12 cellular contexts compared by ENCODE assay signal in the genomic region with DNA sequence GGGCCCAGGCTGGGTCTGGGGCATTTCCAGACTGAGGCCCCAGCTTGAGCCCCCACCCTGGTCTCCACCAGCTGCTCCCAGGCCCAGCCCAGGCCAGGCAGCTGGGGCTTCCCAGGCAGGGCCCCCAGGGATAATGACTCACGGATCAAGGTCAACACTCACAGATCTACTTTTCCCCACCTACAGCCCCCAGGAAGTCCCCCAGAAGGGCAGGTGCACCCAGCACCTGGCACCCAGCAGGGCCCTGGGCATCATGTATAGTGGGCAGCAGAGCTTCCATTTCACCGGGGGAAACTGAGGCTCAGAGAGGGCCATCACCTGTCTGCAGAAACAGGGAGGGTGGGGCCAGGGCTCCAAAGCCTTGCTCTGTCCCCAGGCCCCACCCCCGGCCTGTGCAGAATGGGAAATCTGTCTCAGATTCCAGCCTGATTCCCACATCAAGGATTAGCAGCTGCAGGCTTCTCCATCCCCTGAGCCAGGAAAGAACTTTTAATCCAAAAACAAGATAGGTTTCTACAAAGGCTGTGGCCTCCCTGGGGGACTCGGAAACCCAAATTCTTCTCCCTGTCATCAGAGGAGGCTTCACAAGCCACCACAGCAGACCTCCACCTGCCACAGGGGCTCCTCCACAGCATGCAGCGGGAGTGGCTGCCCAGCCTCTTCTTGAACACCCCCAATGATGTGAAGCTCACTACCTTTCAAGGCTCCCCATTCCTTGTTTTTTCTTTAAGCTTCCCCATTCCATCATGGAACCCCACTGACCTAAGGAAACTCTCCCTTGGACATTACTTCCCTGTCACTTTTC. TPM values are rescaled to one million over a fixed set of nuclear protein-coding genes. Genes with fewer than 3 reads are reported as not detected.
A peak's percentile ranks its signal among the peaks of the same experiment; 100 is the strongest.
DNase-seq lines count a peak whose midpoint lies in the region; ATAC-seq, FAIRE-seq and TF ChIP-seq lines count a peak whose summit lies in the region.
"Had no signal": no experiment of that assay in that cellular context is flagged by ENCODE, and none has a peak within 500 bp of the region (broad histone marks: within the 10 kb centered on the region; RNA-seq: fewer than 3 reads in every experiment).

No MANE protein-coding gene starts in this region.

- no peak for TF ChIP-seq EP300 in esophagus muscularis mucosa (IDR thresholded peaks at IDR 0.05)

- no peak for FAIRE-seq in GM12892 (lab: Jason Lieb, UNC)
- FAIRE-seq: bronchial epithelial cell had no signal

- intact Hi-C loops in esophagus muscularis mucosa (cut with DNase I) = no loop called here

- no peak overlapping the region for H3K4me3 Mint-ChIP-seq in stimulated activated naive CD8-positive, alpha-beta T cell treated with anti-CD3 and anti-CD28 coated beads, Interleukin-15, amount 100 ng/mL, for 72 hours
- H3K4me3 Mint-ChIP-seq: H9, natural killer cell had no signal

- peak; percentile 33 for ATAC-seq in GM18868 (IDR thresholded peaks at IDR 0.05; ENCODE audit: unreplicated experiment)
- ATAC-seq in stimulated activated naive CD8-positive, alpha-beta T cell treated with anti-CD3 and anti-CD28 coated beads, Interleukin-15, amount 100 ng/mL, for 72 hours = peak; percentile 8
- ATAC-seq: natural killer cell had no signal

- no peak overlapping the region for H3K4me3 ChIP-seq in esophagus muscularis mucosa

- no peak for TF ChIP-seq POLR2A in esophagus muscularis mucosa (IDR thresholded peaks at IDR 0.05; ENCODE audit: low read depth)
- TF ChIP-seq POLR2A in GM12892 (IDR thresholded peaks at IDR 0.05; ENCODE audit: low read depth, low read length) = no peak

- H3K27ac ChIP-seq in esophagus muscularis mucosa (replicated peaks in 1 of 4) = peak overlapping the region; percentile 37 to 58 (median 49)

- H3K27me3 ChIP-seq in esophagus muscularis mucosa = no peaks in the 10 kb centered on the region
- H3K27me3 ChIP-seq: Peyer's patch had no signal

- H3K27ac Mint-ChIP-seq in stimulated activated naive CD8-positive, alpha-beta T cell treated with anti-CD3 and anti-CD28 coated beads, Interleukin-15, amount 100 ng/mL, for 72 hours = no peak overlapping the region
- H3K27ac Mint-ChIP-seq: H9 had no signal

- H3K36me3 ChIP-seq in esophagus muscularis mucosa = no peaks in the 10 kb centered on the region
- H3K36me3 ChIP-seq: Peyer's patch had no signal

- H3K27me3 Mint-ChIP-seq in stimulated activated naive CD8-positive, alpha-beta T cell treated with anti-CD3 and anti-CD28 coated beads, Interleukin-15, amount 100 ng/mL, for 72 hours = no peaks in the 10 kb centered on the region

- no peaks in the 10 kb centered on the region for H3K9me3 ChIP-seq in esophagus muscularis mucosa
- H3K9me3 ChIP-seq: Peyer's patch had no signal

- 71% methylated on average over 5 of the region's 5 CpGs for WGBS in esophagus muscularis mucosa

- no peaks in the 10 kb centered on the region for H3K9me3 Mint-ChIP-seq in stimulated activated naive CD8-positive, alpha-beta T cell treated with anti-CD3 and anti-CD28 coated beads, Interleukin-15, amount 100 ng/mL, for 72 hours
- H3K9me3 Mint-ChIP-seq: H9, natural killer cell had no signal

- H3K4me1 ChIP-seq in esophagus muscularis mucosa = peaks cover 42 to 59% (median 50%) of the 10 kb centered on the region in 4 donors

- DNase-seq in LHCN-M2 (ENCODE audit: low read depth) (peak; percentile 79), esophagus muscularis mucosa (ENCODE audit: extremely low spot score) (no peak), GM12892 (ENCODE audit: insufficient read length) (no peak), HuH-7.5 (ENCODE audit: low spot score) (no peak), NCI-H446 (lab: John Stamatoyannopoulos, UW) (no peak)
- no peak for DNase-seq in stimulated activated naive CD8-positive, alpha-beta T cell treated with anti-CD3 and anti-CD28 coated beads, Interleukin-15, amount 100 ng/mL, for 72 hours
- no peak for DNase-seq in stimulated activated CD4-positive, alpha-beta T cell treated with anti-CD3 and anti-CD28 coated beads, Interleukin-4, amount 100 ng/mL, for 4 hours
- DNase-seq: H9, natural killer cell, Peyer's patch had no signal

- TF ChIP-seq CTCF in esophagus muscularis mucosa (IDR thresholded peaks at IDR 0.05) = no peak

- peaks cover 12% of the 10 kb centered on the region for H3K4me1 Mint-ChIP-seq in stimulated activated naive CD8-positive, alpha-beta T cell treated with anti-CD3 and anti-CD28 coated beads, Interleukin-15, amount 100 ng/mL, for 72 hours

RNA-seq across cellular contexts. Expression of a gene that starts 49.8 kb away (rescaled TPM):
- total RNA-seq in LHCN-M2 (2014; rRNA removed) (6.6 and 7.7 TPM in 2 replicates), esophagus muscularis mucosa (10 to 100 TPM; 56.1 to 99.5 (median 78.2) TPM)
- polyA plus RNA-seq in LHCN-M2 (2012) = 7.0 TPM
- polyA plus RNA-seq in GM12892 (2012; ENCODE audit: missing spikeins) = 11.1 TPM
